In the genomic region with DNA sequence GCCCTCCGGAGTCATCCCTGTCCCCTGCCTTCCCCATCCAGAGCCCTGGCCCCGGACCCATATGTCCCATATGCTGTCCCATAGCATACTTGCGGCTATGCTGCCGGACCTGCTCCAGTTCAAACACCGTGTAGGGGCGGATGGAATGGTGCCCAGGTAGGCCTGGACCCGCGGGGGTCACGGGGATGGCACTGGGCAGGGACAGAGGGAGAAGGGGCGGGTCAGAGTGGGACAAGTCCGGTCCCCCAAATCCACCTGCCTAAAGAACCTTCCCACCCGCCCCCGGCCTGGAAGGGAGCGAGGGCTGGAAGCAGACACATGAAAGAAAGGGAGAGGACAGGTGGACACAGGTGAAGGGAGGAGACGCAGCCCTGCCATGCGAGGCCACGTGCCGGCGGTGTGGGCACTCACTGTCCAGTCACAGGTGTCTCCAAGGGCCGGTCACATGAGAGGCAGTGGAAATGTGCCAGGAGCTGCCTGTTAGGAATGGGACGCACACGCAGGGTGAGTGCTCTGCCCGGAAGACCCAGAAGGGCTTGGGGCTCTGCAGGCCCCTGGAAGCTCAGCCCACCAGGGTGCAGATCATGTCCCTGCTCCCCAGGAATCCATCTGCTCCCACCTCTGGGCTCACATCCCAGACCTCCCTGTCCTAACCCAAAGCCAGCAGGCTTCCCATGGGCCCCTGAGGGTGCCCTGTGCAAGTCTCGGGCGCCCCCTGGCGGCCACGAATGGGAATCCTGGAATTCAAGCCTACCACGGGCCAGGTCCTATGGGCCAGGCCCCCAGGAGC, we compare ENCODE assay signal across 1 cellular context.
TF ChIP-seq lines count a peak whose summit lies in the region.

No MANE protein-coding gene starts in this region.

TF ChIP-seq in HepG2, 621 proteins besides CTCF, POLR2A, EP300 and RAD21 (continued from another document and continues in another):
- TF ChIP-seq PAF1 (CRISPR knock-in tag; IDR thresholded peaks at IDR 0.05) (no peak), YEATS4 (CRISPR knock-in tag; IDR thresholded peaks at IDR 0.05; ENCODE audit: borderline replicate concordance) (no peak), CC2D1A (CRISPR knock-in tag; IDR thresholded peaks at IDR 0.05) (no peak), RFXAP (CRISPR knock-in tag; IDR thresholded peaks at IDR 0.05; ENCODE audit: borderline replicate concordance) (no peak), ZNF780A (CRISPR knock-in tag; IDR thresholded peaks at IDR 0.05) (no peak), CEBPZ (IDR thresholded peaks at IDR 0.05; ENCODE audit: low read length) (no peak), HMG20B (CRISPR knock-in tag; conservative IDR thresholded peaks at IDR 0.05) (no peak), THAP11 (CRISPR knock-in tag; IDR thresholded peaks at IDR 0.05) (peak; percentile 44; the same call in 1 of the 2 replicates), GATA4 (IDR thresholded peaks at IDR 0.05; ENCODE audit: borderline replicate concordance, low read depth) (no peak), YEATS2 (CRISPR knock-in tag; IDR thresholded peaks at IDR 0.05; ENCODE audit: borderline replicate concordance) (peak; percentile 51; the same call in 1 of the 2 replicates), ETV6 (CRISPR knock-in tag; conservative IDR thresholded peaks at IDR 0.05) (no peak), ZNF121 (CRISPR knock-in tag; IDR thresholded peaks at IDR 0.05) (peak; percentile 93), ZNF629 (CRISPR knock-in tag; conservative IDR thresholded peaks at IDR 0.05) (no peak), ZFYVE20 (CRISPR knock-in tag; IDR thresholded peaks at IDR 0.05; ENCODE audit: borderline replicate concordance, low read depth) (no peak), HOXA3 (CRISPR knock-in tag; IDR thresholded peaks at IDR 0.05) (peak; percentile 41; the same call in 1 of the 2 replicates), SP5 (CRISPR knock-in tag; IDR thresholded peaks at IDR 0.05; ENCODE audit: borderline replicate concordance, low read depth) (no peak), NCOA2 (CRISPR knock-in tag; IDR thresholded peaks at IDR 0.05) (no peak; the same call in 1 of the 2 replicates), PTBP1 (IDR thresholded peaks at IDR 0.05; ENCODE audit: low read depth, low read length, poor library complexity, severe bottlenecking) (no peak), REL (CRISPR knock-in tag; conservative IDR thresholded peaks at IDR 0.05) (no peak), EHMT2 (IDR thresholded peaks at IDR 0.05; ENCODE audit: borderline replicate concordance, low read depth, low read length) (no peak), ZNF333 (CRISPR knock-in tag; IDR thresholded peaks at IDR 0.05; ENCODE audit: borderline replicate concordance) (no peak), ZNF768 (CRISPR knock-in tag; IDR thresholded peaks at IDR 0.05) (peak; percentile 32; the same call in 1 of the 2 replicates), ZNF367 (CRISPR knock-in tag; IDR thresholded peaks at IDR 0.05; ENCODE audit: borderline replicate concordance) (no peak), ZNF672 (CRISPR knock-in tag; IDR thresholded peaks at IDR 0.05) (no peak), ZNF878 (CRISPR knock-in tag; IDR thresholded peaks at IDR 0.05) (no peak), TBX2 (CRISPR knock-in tag; IDR thresholded peaks at IDR 0.05; ENCODE audit: borderline replicate concordance) (peak; percentile 44), ZBTB20 (CRISPR knock-in tag; IDR thresholded peaks at IDR 0.05; ENCODE audit: borderline replicate concordance, low read depth) (no peak), TARDBP (CRISPR knock-in tag; IDR thresholded peaks at IDR 0.05) (no peak), SNRNP70 (IDR thresholded peaks at IDR 0.05; ENCODE audit: low read depth, low read length) (no peak), NFKBIZ (CRISPR knock-in tag; IDR thresholded peaks at IDR 0.05) (no peak), ZNF12 (CRISPR knock-in tag; IDR thresholded peaks at IDR 0.05) (no peak), ZNF605 (CRISPR knock-in tag; IDR thresholded peaks at IDR 0.05) (peak; percentile 72; the same call in 1 of the 2 replicates), ZNF484 (CRISPR knock-in tag; IDR thresholded peaks at IDR 0.05; ENCODE audit: borderline replicate concordance, low read depth) (no peak), TOPORS (CRISPR knock-in tag; IDR thresholded peaks at IDR 0.05) (no peak), ATM (IDR thresholded peaks at IDR 0.05; ENCODE audit: borderline replicate concordance) (no peak), TMF1 (CRISPR knock-in tag; IDR thresholded peaks at IDR 0.05; ENCODE audit: low read depth) (no peak), ZNF205 (CRISPR knock-in tag; IDR thresholded peaks at IDR 0.05) (no peak), KLF9 (CRISPR knock-in tag; IDR thresholded peaks at IDR 0.05; ENCODE audit: low read depth) (no peak), PHF21A (CRISPR knock-in tag; IDR thresholded peaks at IDR 0.05) (no peak), MAFF (IDR thresholded peaks at IDR 0.05; ENCODE audit: low read depth, low read length) (no peak), ZNF713 (CRISPR knock-in tag; IDR thresholded peaks at IDR 0.05) (no peak), NFRKB (IDR thresholded peaks at IDR 0.05) (no peak), KDM1A (CRISPR knock-in tag; IDR thresholded peaks at IDR 0.05) (no peak), CCDC6 (CRISPR knock-in tag; IDR thresholded peaks at IDR 0.05) (no peak), SYNCRIP (IDR thresholded peaks at IDR 0.05; ENCODE audit: insufficient read depth, low read depth, low read length) (no peak), SP140L (CRISPR knock-in tag; IDR thresholded peaks at IDR 0.05; ENCODE audit: borderline replicate concordance) (no peak; the same call in 1 of the 2 replicates), ZNF550 (CRISPR knock-in tag; IDR thresholded peaks at IDR 0.05; ENCODE audit: borderline replicate concordance) (no peak), ZFX (CRISPR knock-in tag; IDR thresholded peaks at IDR 0.05; ENCODE audit: low read depth) (no peak), ELF1 (CRISPR knock-in tag; IDR thresholded peaks at IDR 0.05) (no peak), ZNF7 (CRISPR knock-in tag; IDR thresholded peaks at IDR 0.05) (no peak), HNRNPUL1 (IDR thresholded peaks at IDR 0.05; ENCODE audit: low read depth, low read length) (no peak), ZNF678 (CRISPR knock-in tag; IDR thresholded peaks at IDR 0.05) (no peak), JDP2 (CRISPR knock-in tag; IDR thresholded peaks at IDR 0.05; ENCODE audit: borderline replicate concordance) (no peak), ZNF776 (CRISPR knock-in tag; IDR thresholded peaks at IDR 0.05) (no peak), HOXA9 (CRISPR knock-in tag; IDR thresholded peaks at IDR 0.05; ENCODE audit: borderline replicate concordance) (no peak), KAT7 (CRISPR knock-in tag; IDR thresholded peaks at IDR 0.05; ENCODE audit: borderline replicate concordance) (no peak), TBP (CRISPR knock-in tag; IDR thresholded peaks at IDR 0.05) (no peak)
- TF ChIP-seq, protein P1, sequence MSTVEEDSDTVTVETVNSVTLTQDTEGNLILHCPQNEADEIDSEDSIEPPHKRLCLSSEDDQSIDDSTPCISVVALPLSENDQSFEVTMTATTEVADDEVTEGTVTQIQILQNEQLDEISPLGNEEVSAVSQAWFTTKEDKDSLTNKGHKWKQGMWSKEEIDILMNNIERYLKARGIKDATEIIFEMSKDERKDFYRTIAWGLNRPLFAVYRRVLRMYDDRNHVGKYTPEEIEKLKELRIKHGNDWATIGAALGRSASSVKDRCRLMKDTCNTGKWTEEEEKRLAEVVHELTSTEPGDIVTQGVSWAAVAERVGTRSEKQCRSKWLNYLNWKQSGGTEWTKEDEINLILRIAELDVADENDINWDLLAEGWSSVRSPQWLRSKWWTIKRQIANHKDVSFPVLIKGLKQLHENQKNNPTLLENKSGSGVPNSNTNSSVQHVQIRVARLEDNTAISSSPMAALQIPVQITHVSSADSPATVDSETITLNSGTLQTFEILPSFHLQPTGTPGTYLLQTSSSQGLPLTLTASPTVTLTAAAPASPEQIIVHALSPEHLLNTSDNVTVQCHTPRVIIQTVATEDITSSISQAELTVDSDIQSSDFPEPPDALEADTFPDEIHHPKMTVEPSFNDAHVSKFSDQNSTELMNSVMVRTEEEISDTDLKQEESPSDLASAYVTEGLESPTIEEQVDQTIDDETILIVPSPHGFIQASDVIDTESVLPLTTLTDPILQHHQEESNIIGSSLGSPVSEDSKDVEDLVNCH (CRISPR knock-in tag; IDR thresholded peaks at IDR 0.05) = no peak
- TF ChIP-seq, protein P2, sequence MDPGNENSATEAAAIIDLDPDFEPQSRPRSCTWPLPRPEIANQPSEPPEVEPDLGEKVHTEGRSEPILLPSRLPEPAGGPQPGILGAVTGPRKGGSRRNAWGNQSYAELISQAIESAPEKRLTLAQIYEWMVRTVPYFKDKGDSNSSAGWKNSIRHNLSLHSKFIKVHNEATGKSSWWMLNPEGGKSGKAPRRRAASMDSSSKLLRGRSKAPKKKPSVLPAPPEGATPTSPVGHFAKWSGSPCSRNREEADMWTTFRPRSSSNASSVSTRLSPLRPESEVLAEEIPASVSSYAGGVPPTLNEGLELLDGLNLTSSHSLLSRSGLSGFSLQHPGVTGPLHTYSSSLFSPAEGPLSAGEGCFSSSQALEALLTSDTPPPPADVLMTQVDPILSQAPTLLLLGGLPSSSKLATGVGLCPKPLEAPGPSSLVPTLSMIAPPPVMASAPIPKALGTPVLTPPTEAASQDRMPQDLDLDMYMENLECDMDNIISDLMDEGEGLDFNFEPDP (CRISPR knock-in tag; conservative IDR thresholded peaks at IDR 0.05) = no peak
- TF ChIP-seq, protein P3, sequence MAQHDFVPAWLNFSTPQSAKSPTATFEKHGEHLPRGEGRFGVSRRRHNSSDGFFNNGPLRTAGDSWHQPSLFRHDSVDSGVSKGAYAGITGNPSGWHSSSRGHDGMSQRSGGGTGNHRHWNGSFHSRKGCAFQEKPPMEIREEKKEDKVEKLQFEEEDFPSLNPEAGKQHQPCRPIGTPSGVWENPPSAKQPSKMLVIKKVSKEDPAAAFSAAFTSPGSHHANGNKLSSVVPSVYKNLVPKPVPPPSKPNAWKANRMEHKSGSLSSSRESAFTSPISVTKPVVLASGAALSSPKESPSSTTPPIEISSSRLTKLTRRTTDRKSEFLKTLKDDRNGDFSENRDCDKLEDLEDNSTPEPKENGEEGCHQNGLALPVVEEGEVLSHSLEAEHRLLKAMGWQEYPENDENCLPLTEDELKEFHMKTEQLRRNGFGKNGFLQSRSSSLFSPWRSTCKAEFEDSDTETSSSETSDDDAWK (CRISPR knock-in tag; IDR thresholded peaks at IDR 0.05) = no peak
- TF ChIP-seq, protein P4, sequence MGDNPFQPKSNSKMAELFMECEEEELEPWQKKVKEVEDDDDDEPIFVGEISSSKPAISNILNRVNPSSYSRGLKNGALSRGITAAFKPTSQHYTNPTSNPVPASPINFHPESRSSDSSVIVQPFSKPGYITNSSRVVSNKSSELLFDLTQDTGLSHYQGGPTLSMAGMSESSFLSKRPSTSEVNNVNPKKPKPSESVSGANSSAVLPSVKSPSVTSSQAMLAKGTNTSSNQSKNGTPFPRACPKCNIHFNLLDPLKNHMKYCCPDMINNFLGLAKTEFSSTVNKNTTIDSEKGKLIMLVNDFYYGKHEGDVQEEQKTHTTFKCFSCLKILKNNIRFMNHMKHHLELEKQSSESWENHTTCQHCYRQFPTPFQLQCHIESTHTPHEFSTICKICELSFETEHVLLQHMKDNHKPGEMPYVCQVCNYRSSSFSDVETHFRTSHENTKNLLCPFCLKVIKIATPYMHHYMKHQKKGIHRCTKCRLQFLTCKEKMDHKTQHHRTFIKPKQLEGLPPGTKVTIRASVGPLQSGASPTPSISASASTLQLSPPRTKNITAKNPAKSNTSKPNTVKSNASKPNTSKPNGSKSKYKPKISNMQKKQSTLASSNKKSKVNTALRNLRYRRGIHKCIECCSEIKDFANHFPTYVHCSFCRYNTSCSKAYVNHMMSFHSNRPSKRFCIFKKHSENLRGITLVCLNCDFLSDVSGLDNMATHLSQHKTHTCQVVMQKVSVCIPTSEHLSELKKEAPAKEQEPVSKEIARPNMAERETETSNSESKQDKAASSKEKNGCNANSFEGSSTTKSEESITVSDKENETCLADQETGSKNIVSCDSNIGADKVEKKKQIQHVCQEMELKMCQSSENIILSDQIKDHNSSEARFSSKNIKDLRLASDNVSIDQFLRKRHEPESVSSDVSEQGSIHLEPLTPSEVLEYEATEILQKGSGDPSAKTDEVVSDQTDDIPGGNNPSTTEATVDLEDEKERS (CRISPR knock-in tag; IDR thresholded peaks at IDR 0.05) = no peak
- TF ChIP-seq, protein P5, sequence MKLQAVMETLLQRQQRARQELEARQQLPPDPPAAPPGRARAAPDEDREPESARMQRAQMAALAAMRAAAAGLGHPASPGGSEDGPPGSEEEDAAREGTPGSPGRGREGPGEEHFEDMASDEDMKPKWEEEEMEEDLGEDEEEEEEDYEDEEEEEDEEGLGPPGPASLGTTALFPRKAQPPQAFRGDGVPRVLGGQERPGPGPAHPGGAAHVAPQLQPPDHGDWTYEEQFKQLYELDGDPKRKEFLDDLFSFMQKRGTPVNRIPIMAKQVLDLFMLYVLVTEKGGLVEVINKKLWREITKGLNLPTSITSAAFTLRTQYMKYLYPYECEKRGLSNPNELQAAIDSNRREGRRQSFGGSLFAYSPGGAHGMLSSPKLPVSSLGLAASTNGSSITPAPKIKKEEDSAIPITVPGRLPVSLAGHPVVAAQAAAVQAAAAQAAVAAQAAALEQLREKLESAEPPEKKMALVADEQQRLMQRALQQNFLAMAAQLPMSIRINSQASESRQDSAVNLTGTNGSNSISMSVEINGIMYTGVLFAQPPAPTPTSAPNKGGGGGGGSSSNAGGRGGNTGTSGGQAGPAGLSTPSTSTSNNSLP (IDR thresholded peaks at IDR 0.05; ENCODE audit: low read depth, low read length) = no peak
